1 cellular context compared by ENCODE assay signal in the genomic region with DNA sequence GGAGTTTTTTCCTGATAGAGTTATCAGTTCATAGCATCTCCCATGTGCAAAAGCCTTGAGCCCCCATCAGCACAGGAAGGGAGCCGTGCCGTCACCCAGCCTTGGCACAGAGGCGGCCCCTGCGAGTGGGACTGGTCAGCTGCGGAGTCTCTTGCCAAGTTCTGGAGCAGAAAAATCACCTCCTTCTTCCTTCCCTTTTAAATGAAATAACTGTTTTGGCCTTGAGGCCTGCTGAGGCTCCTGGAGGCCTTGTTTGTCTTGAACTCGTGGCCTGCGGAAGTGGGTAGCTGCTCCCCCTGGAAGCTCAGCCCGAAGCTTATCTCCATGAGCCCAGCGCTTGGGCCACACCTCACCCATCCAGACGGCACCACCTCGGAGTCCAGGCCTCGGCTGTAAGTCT.
TF ChIP-seq lines count a peak whose summit lies in the region.

No MANE protein-coding gene starts in this region.

TF ChIP-seq in H1, 55 proteins besides CTCF, POLR2A, EP300 and RAD21 (continued from another document):
- TF ChIP-seq MAFK (IDR thresholded peaks at IDR 0.05; ENCODE audit: low read depth, low read length) (no peak), FOSL1 (IDR thresholded peaks at IDR 0.05; ENCODE audit: insufficient read depth, low read depth, low read length) (no peak), TBP (IDR thresholded peaks at IDR 0.05; ENCODE audit: low read depth, low read length) (no peak), CBX5 (IDR thresholded peaks at IDR 0.05; ENCODE audit: low read depth, low read length) (no peak), POLR2AphosphoS5 (IDR thresholded peaks at IDR 0.05; ENCODE audit: low read depth, low read length) (no peak), SAP30 (IDR thresholded peaks at IDR 0.05; ENCODE audit: insufficient read depth, insufficient replicate concordance, low read length) (no peak)
